ENCODE assay signal across 15 cellular contexts in the genomic region with DNA sequence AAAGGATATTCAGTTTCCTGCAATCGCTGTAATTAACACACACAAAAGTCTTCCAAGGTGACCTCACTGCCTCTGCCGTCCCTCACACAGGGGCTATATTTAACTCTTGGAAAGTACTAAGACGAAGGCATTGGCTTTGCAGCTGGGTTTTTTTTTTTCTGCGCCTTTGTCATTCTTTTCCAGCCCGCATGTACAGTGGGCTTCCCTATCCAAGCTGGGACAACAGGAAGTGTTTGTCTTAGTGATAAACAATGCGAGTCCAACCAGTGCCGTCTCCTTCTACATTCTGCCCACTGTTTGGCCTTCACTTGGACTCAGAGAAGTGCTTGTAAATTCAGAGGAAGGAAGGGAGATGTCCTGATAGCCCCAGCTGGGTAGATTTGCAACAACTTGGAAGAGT. TPM values are rescaled to one million over a fixed set of nuclear protein-coding genes. Genes with fewer than 3 reads are reported as not detected.
A peak's percentile ranks its signal among the peaks of the same experiment; 100 is the strongest.
DNase-seq lines count a peak whose midpoint lies in the region; ATAC-seq, FAIRE-seq and TF ChIP-seq lines count a peak whose summit lies in the region.
"Had no signal": no experiment of that assay in that cellular context is flagged by ENCODE, and none has a peak within 500 bp of the region (broad histone marks: within the 10 kb centered on the region; RNA-seq: fewer than 3 reads in every experiment).

No MANE protein-coding gene starts in this region.

- no peaks in the 10 kb centered on the region for H3K27me3 ChIP-seq in muscle layer of duodenum (ENCODE audit: low read depth, low read length)
- no peaks in the 10 kb centered on the region for H3K27me3 ChIP-seq in thoracic aorta (replicated peaks; ENCODE audit: insufficient read depth)

- ATAC-seq in Right ventricle myocardium superior (ENCODE audit: poor library complexity) (peak; percentile 61), thoracic aorta (ENCODE audit: insufficient number of reproducible peaks, low FRiP score, low read depth) (no peak), GM18870 (IDR thresholded peaks at IDR 0.05; ENCODE audit: unreplicated experiment) (no peak)
- ATAC-seq: stimulated activated naive CD8-positive, alpha-beta T cell treated with anti-CD3 and anti-CD28 coated beads, Interleukin-15, Interleukin-2, amounts not matched to agents 100 U/mL and 50 U/mL, for 24 hours; WTC11 had no signal

- no peak for FAIRE-seq in GM12892 (lab: Jason Lieb, UNC)

- H3K9me3 ChIP-seq in muscle layer of duodenum (ENCODE audit: control insufficient read depth in 1 of 2, low read length in 2 of 2), result no peaks in the 10 kb centered on the region
- no peaks in the 10 kb centered on the region for H3K9me3 ChIP-seq in thoracic aorta

- peaks cover 0 to 5% of the 10 kb centered on the region in 2 donors for H3K4me1 ChIP-seq in muscle layer of duodenum (ENCODE audit: control insufficient read depth in 1 of 2, insufficient read depth in 2 of 2, low read length in 2 of 2)
- H3K4me1 ChIP-seq in thoracic aorta (ENCODE audit: control insufficient read depth in 1 of 2, low read depth in 2 of 2), result peaks cover 9 to 16% of the 10 kb centered on the region in 2 donors

- intact Hi-C loops in Right ventricle myocardium superior (cut with DNase I), result no loop called here

- no peak for TF ChIP-seq POLR2A in GM12892 (IDR thresholded peaks at IDR 0.05; ENCODE audit: low read depth, low read length)

- H3K27ac ChIP-seq in VCaP (peak overlapping the region; percentile 76), muscle layer of duodenum (ENCODE audit: low read length) (peak overlapping the region; percentile 47), thoracic aorta (no peak overlapping the region)

- H3K4me3 ChIP-seq in muscle layer of duodenum (ENCODE audit: low read depth in 1 of 2, low read length in 2 of 2) (no peak overlapping the region), thoracic aorta (peak overlapping the region; percentile 11)

- no peak for DNase-seq in Right ventricle myocardium superior
- no peak for DNase-seq in thoracic aorta (ENCODE audit: low spot score)
- no peak for DNase-seq in DMS 273 (lab: John Stamatoyannopoulos, UW; ENCODE audit: unreplicated experiment)
- no peak for DNase-seq in GM12892 (ENCODE audit: insufficient read length)
- DNase-seq in NCI-H187 treated with DMSO at 0.1 percent for 48 hours (lab: John Stamatoyannopoulos, UW), result no peak
- DNase-seq: activated CD4-positive, alpha-beta memory T cell treated with anti-CD3 and anti-CD28 coated beads, Interleukin-2, amount 10 ng/mL, durations not matched to agents 7 days and 5 days; activated naive CD8-positive, alpha-beta T cell treated with anti-CD3 and anti-CD28 coated beads for 36 hours; effector CD4-positive, alpha-beta T cell; kidney glomerular epithelial cell; NCI-H1436 treated with DMSO at 0.1 percent for 48 hours; stimulated activated naive CD8-positive, alpha-beta T cell treated with anti-CD3 and anti-CD28 coated beads, Interleukin-15, Interleukin-2, amounts not matched to agents 100 U/mL and 50 U/mL, for 24 hours had no signal

- no peak for TF ChIP-seq CTCF in VCaP (conservative IDR thresholded peaks at IDR 0.05)
- TF ChIP-seq CTCF in thoracic aorta (IDR thresholded peaks at IDR 0.05), result no peak

- H3K36me3 ChIP-seq in muscle layer of duodenum (ENCODE audit: control insufficient read depth in 1 of 2, insufficient read depth in 2 of 2, low read length in 2 of 2), result no peaks in the 10 kb centered on the region
- H3K36me3 ChIP-seq in thoracic aorta, result no peaks in the 10 kb centered on the region

RNA-seq across cellular contexts. Expression of a gene that starts 17.6 kb away (rescaled TPM):
- total RNA-seq in Right ventricle myocardium superior (42.2 TPM), thoracic aorta (10 to 100 TPM in 1 of 2 donors, 1 to 10 TPM in 1; 6.8 to 10.4 TPM)
- polyA plus RNA-seq in GM12892 (2012; ENCODE audit: missing spikeins), result not detected
- total RNA-seq: activated CD4-positive, alpha-beta memory T cell treated with anti-CD3 and anti-CD28 coated beads, Interleukin-2, amount 10 ng/mL, durations not matched to agents 7 days and 5 days had no signal

RNA-seq across cellular contexts. Expression of a gene that starts 56.0 kb away (rescaled TPM):
- total RNA-seq in Right ventricle myocardium superior (9.0 TPM), thoracic aorta (1 to 10 TPM; 7.9 to 9.7 TPM)
- polyA plus RNA-seq in GM12892 (2012; ENCODE audit: missing spikeins), result 11.5 TPM

Comparison
In these comparisons a context has a peak if more than half of its experiments do, and no peak if none do; other contexts are left out.
1. H3K27ac ChIP-seq: peak in VCaP (single experiment) and muscle layer of duodenum (single experiment); none in thoracic aorta (0 of 2).